ENCODE assay signal across 9 cellular contexts in the genomic region with DNA sequence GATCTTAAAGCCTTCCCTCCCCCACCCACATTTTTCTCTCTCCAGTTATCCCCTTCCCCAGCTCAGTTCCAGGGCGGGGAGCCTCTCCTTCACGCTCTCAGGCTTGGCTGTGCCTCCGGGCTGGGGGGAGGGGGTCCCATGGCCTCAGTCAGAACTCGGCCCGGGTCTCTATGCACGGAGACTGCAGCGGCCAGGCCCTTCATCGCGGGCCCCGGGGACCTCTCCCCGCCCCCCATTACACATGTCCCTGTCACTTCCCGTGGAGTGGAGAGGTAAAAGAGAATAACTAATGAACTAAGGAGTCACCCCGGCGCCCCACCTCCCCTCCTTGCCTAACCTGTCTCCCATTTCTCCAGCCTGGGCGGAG. TPM values are rescaled to one million over a fixed set of nuclear protein-coding genes. Genes with fewer than 3 reads are reported as not detected.
DNase-seq lines count a peak whose midpoint lies in the region; ATAC-seq and TF ChIP-seq lines count a peak whose summit lies in the region.
"Had no signal": no experiment of that assay in that cellular context is flagged by ENCODE, and none has a peak within 500 bp of the region (broad histone marks: within the 10 kb centered on the region; RNA-seq: fewer than 3 reads in every experiment).

No MANE protein-coding gene starts in this region.

- peak overlapping the region; percentile 75 for H3K4me3 Mint-ChIP-seq in mesothelial cell of epicardium

- H3K4me3 ChIP-seq in cardiac muscle cell (no peak overlapping the region), adrenal gland (no peak overlapping the region), upper lobe of right lung (no peak overlapping the region), left lung (no peak overlapping the region)

- no peaks in the 10 kb centered on the region for H3K27me3 ChIP-seq in cardiac muscle cell
- no peaks in the 10 kb centered on the region for H3K27me3 ChIP-seq in adrenal gland
- H3K27me3 ChIP-seq in upper lobe of right lung = no peaks in the 10 kb centered on the region
- H3K27me3 ChIP-seq in left lung = no peaks in the 10 kb centered on the region
- H3K27me3 ChIP-seq: BLaER1 had no signal

- ATAC-seq in left cardiac atrium (no peak), upper lobe of right lung (no peak), GM18873 (IDR thresholded peaks at IDR 0.05; ENCODE audit: low FRiP score, unreplicated experiment) (no peak), left lung (no peak)

- 68 to 81% (median 68%) methylated on average over 15 of the region's 15 CpGs; no CpG with 5 or more reads in 1 of the 4 donors for WGBS in adrenal gland, 4 donors

- TF ChIP-seq CTCF in cardiac muscle cell (IDR thresholded peaks at IDR 0.05; ENCODE audit: low read depth, low read length) (no peak), adrenal gland (IDR thresholded peaks at IDR 0.05) (no peak), mesothelial cell of epicardium (IDR thresholded peaks at IDR 0.05; ENCODE audit: unreplicated experiment) (no peak), upper lobe of right lung (IDR thresholded peaks at IDR 0.05) (no peak), left lung (IDR thresholded peaks at IDR 0.05) (no peak)

- peaks cover 6% of the 10 kb centered on the region for H3K36me3 Mint-ChIP-seq in mesothelial cell of epicardium

- no peaks in the 10 kb centered on the region for H3K27me3 Mint-ChIP-seq in mesothelial cell of epicardium (ENCODE audit: low read depth)

- H3K4me1 ChIP-seq in cardiac muscle cell (ENCODE audit: low read depth) = no peaks in the 10 kb centered on the region
- H3K4me1 ChIP-seq in adrenal gland (replicated peaks in 1 of 2) = no peaks in the 10 kb centered on the region
- H3K4me1 ChIP-seq in upper lobe of right lung = peaks cover 4% of the 10 kb centered on the region
- peaks cover 0 to 21% of the 10 kb centered on the region in 2 donors for H3K4me1 ChIP-seq in left lung

- intact Hi-C loops in left cardiac atrium (cut with DNase I) = no loop called here
- intact Hi-C loops in adrenal gland (cut with DNase I) = no loop called here
- intact Hi-C loops in upper lobe of right lung (cut with DNase I) = no loop called here
- intact Hi-C loops in left lung (cut with DNase I) = no loop called here

- H3K27ac ChIP-seq in cardiac muscle cell (peak overlapping the region; percentile 46), adrenal gland (peak overlapping the region in 3 of 5 donors; percentile 75 to 91 (median 87)), upper lobe of right lung (peak overlapping the region; percentile 73), left lung (no peak overlapping the region)
- H3K27ac ChIP-seq: BLaER1 had no signal

- no peak for TF ChIP-seq POLR2A in adrenal gland (IDR thresholded peaks at IDR 0.05)

- peak in 1 of 2 donors; percentile 17 for DNase-seq in cardiac muscle cell (ENCODE audit: low read depth in 1 of 2, low spot score in 1 of 2)
- DNase-seq in left cardiac atrium = no peak
- no peak for DNase-seq in adrenal gland
- no peak for DNase-seq in mesothelial cell of epicardium (ENCODE audit: low spot score in 2 of 2, unreplicated experiment in 2 of 2)
- no peak for DNase-seq in upper lobe of right lung
- DNase-seq in DMS114 treated with DMSO at 0.1 percent for 48 hours (lab: John Stamatoyannopoulos, UW; ENCODE audit: unreplicated experiment) = no peak
- DNase-seq in left lung = no peak

- peak overlapping the region; percentile 63 for H3K27ac Mint-ChIP-seq in mesothelial cell of epicardium

- peaks cover 31% of the 10 kb centered on the region for H3K4me1 Mint-ChIP-seq in mesothelial cell of epicardium

- H3K9me3 Mint-ChIP-seq in mesothelial cell of epicardium = peaks cover 16% of the 10 kb centered on the region

- H3K9me3 ChIP-seq in cardiac muscle cell (ENCODE audit: low read depth) (no peaks in the 10 kb centered on the region), adrenal gland (replicated peaks in 1 of 3) (no peaks in the 10 kb centered on the region), upper lobe of right lung (no peaks in the 10 kb centered on the region), left lung (no peaks in the 10 kb centered on the region)

- no peaks in the 10 kb centered on the region for H3K36me3 ChIP-seq in cardiac muscle cell
- H3K36me3 ChIP-seq in adrenal gland (replicated peaks in 1 of 2) = no peaks in the 10 kb centered on the region
- peaks cover 6% of the 10 kb centered on the region for H3K36me3 ChIP-seq in upper lobe of right lung
- H3K36me3 ChIP-seq in left lung = peaks cover 0 to 16% of the 10 kb centered on the region in 2 donors

RNA-seq across cellular contexts. Expression of gene PRICKLE3, which starts 0.8 kb away (rescaled TPM):
- 10.5 and 16.5 TPM in 2 replicates for total RNA-seq in cardiac muscle cell
- polyA plus RNA-seq in cardiac muscle cell = 8.1 and 10.9 TPM in 2 replicates
- total RNA-seq in left cardiac atrium = 10 to 100 TPM in 1 of 2 donors, 1 to 10 TPM in 1; 9.9 to 14.8 TPM
- total RNA-seq in adrenal gland = 10 to 100 TPM in 7 of 8 donors, 1 to 10 TPM in 1; 6.3 to 46.8 (median 13.2) TPM
- polyA plus RNA-seq in adrenal gland = 10 to 100 TPM in 1 of 3 donors, 1 to 10 TPM in 2; 5.7 to 10.9 (median 6.6) TPM
- 11.9 to 13.5 TPM (median 13.4 TPM) in 3 replicates for total RNA-seq in mesothelial cell of epicardium
- 16.4 TPM for total RNA-seq in upper lobe of right lung
- 10 to 100 TPM; 14.0 to 17.6 TPM for total RNA-seq in left lung

RNA-seq across cellular contexts. Expression of gene SYP, which starts 13.0 kb away (rescaled TPM):
- total RNA-seq in cardiac muscle cell = 0.45 and 1.8 TPM in 2 replicates
- 1.1 and 1.3 TPM in 2 replicates for polyA plus RNA-seq in cardiac muscle cell
- 1 to 10 TPM; 1.8 to 2.8 TPM for total RNA-seq in left cardiac atrium
- total RNA-seq in adrenal gland = 10 to 100 TPM in 7 of 8 donors, 1 to 10 TPM in 1; 6.8 to 52.3 (median 18.3) TPM
- polyA plus RNA-seq in adrenal gland = 10 to 100 TPM; 18.6 to 73.1 (median 61.4) TPM
- total RNA-seq in mesothelial cell of epicardium = 0.27 to 0.33 TPM (median 0.32 TPM) in 3 replicates
- total RNA-seq in upper lobe of right lung = 3.5 TPM
- total RNA-seq in left lung = 1 to 10 TPM; 2.1 to 3.0 TPM

RNA-seq across cellular contexts. Expression of gene PLP2, which starts 15.3 kb away (rescaled TPM):
- 8.3 and 12.4 TPM in 2 replicates for total RNA-seq in cardiac muscle cell
- 34.6 and 41.2 TPM in 2 replicates for polyA plus RNA-seq in cardiac muscle cell
- 100 to 1,000 TPM in 1 of 2 donors, 10 to 100 TPM in 1; 97.5 to 114 TPM for total RNA-seq in left cardiac atrium
- 100 to 1,000 TPM in 5 of 8 donors, 10 to 100 TPM in 3; 52.1 to 304 (median 152) TPM for total RNA-seq in adrenal gland
- 100 to 1,000 TPM in 2 of 3 donors, 10 to 100 TPM in 1; 78.2 to 724 (median 324) TPM for polyA plus RNA-seq in adrenal gland
- 37.5 to 38.1 TPM (median 37.8 TPM) in 3 replicates for total RNA-seq in mesothelial cell of epicardium
- total RNA-seq in upper lobe of right lung = 90.9 TPM
- 100 to 1,000 TPM in 1 of 2 donors, 10 to 100 TPM in 1; 79.8 to 241 TPM for total RNA-seq in left lung

RNA-seq across cellular contexts. Expression of gene MAGIX, which starts 24.5 kb away (rescaled TPM):
- total RNA-seq in cardiac muscle cell = 2.0 and 6.8 TPM in 2 replicates
- 3.2 and 10.0 TPM in 2 replicates for polyA plus RNA-seq in cardiac muscle cell
- total RNA-seq in left cardiac atrium = 1 to 10 TPM; 7.7 to 7.9 TPM
- 10 to 100 TPM in 1 of 8 donors, 1 to 10 TPM in 7; 2.2 to 16.2 (median 2.9) TPM for total RNA-seq in adrenal gland
- 1 to 10 TPM in 2 of 3 donors, under 1 TPM in 1; 0.59 to 8.4 (median 7.6) TPM for polyA plus RNA-seq in adrenal gland
- 6.3 to 7.1 TPM (median 6.4 TPM) in 3 replicates for total RNA-seq in mesothelial cell of epicardium
- 7.1 TPM for total RNA-seq in upper lobe of right lung
- total RNA-seq in left lung = 1 to 10 TPM; 5.6 to 9.4 TPM

RNA-seq across cellular contexts. Expression of gene CACNA1F, which starts 46.1 kb away (rescaled TPM):
- total RNA-seq in cardiac muscle cell = 0.45 and 1.0 TPM in 2 replicates
- polyA plus RNA-seq in cardiac muscle cell = 0.02 and 1.5 TPM in 2 replicates
- total RNA-seq in left cardiac atrium = under 1 TPM; 0.03 to 0.21 TPM
- total RNA-seq in adrenal gland = under 1 TPM in 2 of 8 donors, not detected in 6; 0.14 to 0.18 TPM
- polyA plus RNA-seq in adrenal gland = under 1 TPM in 2 of 3 donors, not detected in 1; 0.13 to 0.24 TPM
- 0.32 to 0.75 TPM (median 0.47 TPM) in 3 replicates for total RNA-seq in mesothelial cell of epicardium
- total RNA-seq in upper lobe of right lung = 1.4 TPM
- total RNA-seq in left lung = under 1 TPM; 0.21 to 0.73 TPM

Comparison
In these comparisons a context has a peak if more than half of its experiments do, and no peak if none do; other contexts are left out.
1. H3K27ac ChIP-seq: peak in cardiac muscle cell (single experiment), adrenal gland (3 of 5) and upper lobe of right lung (single experiment); none in left lung (0 of 2).